ENCODE assay signal across 14 cellular contexts in the genomic region with DNA sequence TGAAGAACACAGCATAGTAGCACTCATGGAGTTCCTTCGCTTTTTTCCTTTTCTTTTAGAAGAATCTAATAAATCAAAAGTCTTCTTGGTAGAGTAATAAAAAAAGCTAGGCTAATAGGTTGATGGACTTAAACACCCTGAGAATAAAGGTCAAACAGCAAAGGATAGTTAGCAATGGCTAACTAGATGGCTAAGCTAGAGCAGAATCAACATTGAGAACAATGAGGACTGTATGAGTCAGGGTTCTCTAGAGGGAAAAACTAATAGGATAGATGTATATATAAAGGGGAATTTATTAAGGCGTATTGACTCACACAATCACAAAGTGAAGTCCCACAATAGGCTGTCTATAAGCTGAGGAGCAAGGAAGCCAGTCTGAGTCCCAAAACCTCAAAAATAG.
"Had no signal": no experiment of that assay in that cellular context is flagged by ENCODE, and none has a peak within 500 bp of the region (broad histone marks: within the 10 kb centered on the region; RNA-seq: fewer than 3 reads in every experiment).

No MANE protein-coding gene starts in this region.

- DNase-seq: dorsolateral prefrontal cortex; effector CD8-positive, alpha-beta T cell; gastrocnemius medialis; glutamatergic neuron; islet precursor cell; left cardiac atrium; left ventricle myocardium superior; mesendoderm; naive B cell; psoas muscle; sigmoid colon; stimulated activated naive CD4-positive, alpha-beta T cell treated with Interleukin-2 at 50 U/mL for 16 hours; thyroid gland had no signal

- ATAC-seq: esophagus mucosa, gastrocnemius medialis, left cardiac atrium, left ventricle myocardium superior, psoas muscle had no signal
